Comparison of ENCODE assay signal across 8 cellular contexts in the genomic region with DNA sequence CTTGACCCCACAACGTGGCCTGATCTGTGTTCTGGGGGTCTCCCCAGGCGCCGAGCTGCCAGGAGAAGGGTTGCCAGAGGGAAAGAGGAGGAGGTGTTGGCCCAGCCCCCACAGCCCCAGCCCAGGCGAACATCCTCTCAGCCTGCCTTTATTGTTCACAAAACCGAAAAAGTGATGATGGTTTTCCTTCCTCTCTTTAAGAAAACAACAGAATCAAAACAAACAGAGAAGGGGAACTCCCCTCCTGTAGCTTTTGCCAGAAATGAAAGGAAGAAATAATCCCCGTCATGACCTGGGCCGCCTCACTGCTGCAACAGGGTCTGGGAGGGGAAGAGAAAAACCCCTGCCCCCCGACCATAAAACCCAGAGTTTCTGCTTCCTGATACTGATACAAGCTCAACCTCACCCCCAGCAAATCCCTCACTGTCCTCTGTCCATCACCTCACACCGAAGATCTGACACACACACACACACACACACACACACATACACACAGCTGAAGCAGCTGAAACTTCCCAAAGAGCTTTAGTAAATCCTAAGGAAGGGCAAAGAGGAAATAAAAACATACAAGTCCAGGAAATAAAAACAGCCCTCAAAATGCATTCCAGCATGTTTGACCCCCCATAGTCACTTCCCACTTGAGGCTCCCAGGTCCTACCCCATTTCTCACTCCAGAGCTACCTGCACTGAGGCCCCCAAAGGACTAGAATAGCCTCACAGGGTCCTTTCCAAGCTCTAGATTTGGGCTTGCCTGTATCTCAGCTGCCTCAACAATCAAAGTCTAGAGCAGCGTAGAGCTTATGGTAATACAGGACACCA.
A peak's percentile ranks its signal among the peaks of the same experiment; 100 is the strongest.
DNase-seq lines count a peak whose midpoint lies in the region; ATAC-seq lines count a peak whose summit lies in the region.

No MANE protein-coding gene starts in this region.

- peak overlapping the region; percentile 45 to 55 for H3K9ac ChIP-seq in duodenal mucosa (ENCODE audit: low read depth in 1 of 2, low read length in 2 of 2)

- peak; percentile 86 for ATAC-seq in GM18868 (IDR thresholded peaks at IDR 0.05; ENCODE audit: unreplicated experiment)
- peak; percentile 87 for ATAC-seq in HG03045 (IDR thresholded peaks at IDR 0.05; ENCODE audit: unreplicated experiment)

- no peaks in the 10 kb centered on the region for H3K36me3 ChIP-seq in duodenal mucosa (ENCODE audit: control insufficient read depth in 1 of 2, insufficient read depth in 2 of 2, low read length in 2 of 2)

- H3K27ac ChIP-seq in duodenal mucosa (ENCODE audit: low read depth, low read length) (peak overlapping the region; percentile 64), skin epidermis (peak overlapping the region; percentile 23 to 96 (median 72))

- DNase-seq in activated CD4-positive, CD25-positive, alpha-beta regulatory T cell (lab: John Stamatoyannopoulos, UW), result peak; percentile 39 to 67 (median 54)
- DNase-seq in DMS114 treated with DMSO at 0.1 percent for 48 hours (lab: John Stamatoyannopoulos, UW; ENCODE audit: unreplicated experiment), result no peak
- DNase-seq in DMS153 (lab: John Stamatoyannopoulos, UW), result no peak
- no peak for DNase-seq in HUDEP-2 (lab: John Stamatoyannopoulos, UW; ENCODE audit: unreplicated experiment in 76 of 76)

- no peaks in the 10 kb centered on the region for H3K9me3 ChIP-seq in duodenal mucosa (ENCODE audit: control insufficient read depth in 1 of 2, low read length in 2 of 2)

- H3K4me3 ChIP-seq in duodenal mucosa (ENCODE audit: low read depth in 1 of 2, low read length in 2 of 2), result peak overlapping the region in 1 of 2 donors; percentile 11
- no peak overlapping the region for H3K4me3 ChIP-seq in skin epidermis

- no peaks in the 10 kb centered on the region for H3K27me3 ChIP-seq in duodenal mucosa (ENCODE audit: control insufficient read depth in 1 of 2, insufficient read depth in 2 of 2, low read length in 2 of 2)

- H3K4me1 ChIP-seq in duodenal mucosa (ENCODE audit: control insufficient read depth in 1 of 2, insufficient read depth in 2 of 2, low read length in 2 of 2), result peaks cover 55 to 74% of the 10 kb centered on the region in 2 donors

Comparison
In these comparisons a context has a peak if more than half of its experiments do, and no peak if none do; other contexts are left out.
1. DNase-seq: peak in activated CD4-positive, CD25-positive, alpha-beta regulatory T cell (4 of 4); none in DMS114 treated with DMSO at 0.1 percent for 48 hours (single experiment), DMS153 (single experiment) and HUDEP-2 (0 of 76).